1 cellular context compared by ENCODE assay signal in the genomic region with DNA sequence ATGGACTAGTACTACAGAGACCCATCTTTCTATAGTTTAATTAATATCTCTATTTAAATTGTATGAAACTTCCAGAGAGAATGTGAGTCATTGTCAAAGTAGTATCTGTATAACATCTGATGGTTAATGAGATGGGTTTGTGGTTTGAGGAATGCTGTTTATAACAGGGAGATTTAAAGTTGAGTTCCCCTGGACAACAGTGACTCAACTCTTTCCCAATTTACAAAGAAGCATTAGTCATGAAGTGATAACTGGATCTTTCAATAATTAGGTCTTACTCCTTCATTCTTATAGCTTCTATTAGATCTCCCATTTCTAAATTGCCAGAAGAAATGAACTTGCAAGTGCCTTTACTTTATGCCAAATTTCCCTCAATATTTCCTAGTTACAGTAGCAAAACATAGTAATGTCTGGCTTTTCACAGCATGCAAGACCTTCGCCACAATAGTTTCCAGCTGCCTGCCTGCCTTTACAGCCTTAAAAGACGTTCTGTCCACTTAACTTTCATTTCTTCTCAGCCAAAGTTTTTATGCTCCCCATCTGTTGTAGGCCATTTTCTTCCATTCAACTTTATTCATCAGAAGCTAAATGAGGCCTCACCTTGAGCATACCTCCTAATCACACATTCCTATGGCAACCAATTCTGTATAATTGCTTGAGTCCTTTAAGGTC.
TF ChIP-seq lines count a peak whose summit lies in the region.

No MANE protein-coding gene starts in this region.

TF ChIP-seq in HEK293, 187 proteins besides CTCF, POLR2A, EP300 and RAD21 (continued from another document):
- no peak for TF ChIP-seq WT1 (tag by site-specific recombination; IDR thresholded peaks at IDR 0.05)
- no peak for TF ChIP-seq SP2 (tag by site-specific recombination; IDR thresholded peaks at IDR 0.05)
- TF ChIP-seq ZNF350 (tag by site-specific recombination; IDR thresholded peaks at IDR 0.05), result no peak
- no peak for TF ChIP-seq ZNF433 (tag by site-specific recombination; IDR thresholded peaks at IDR 0.05; ENCODE audit: low read depth)
- no peak for TF ChIP-seq ZBTB48 (tag by site-specific recombination; IDR thresholded peaks at IDR 0.05)
- no peak for TF ChIP-seq ZNF600 (tag by site-specific recombination; IDR thresholded peaks at IDR 0.05)
- no peak for TF ChIP-seq BCL11B (tag by site-specific recombination; IDR thresholded peaks at IDR 0.05; ENCODE audit: low read depth)
- no peak for TF ChIP-seq ZXDB (tag by site-specific recombination; IDR thresholded peaks at IDR 0.05)
- TF ChIP-seq ZBTB20 (tag by site-specific recombination; IDR thresholded peaks at IDR 0.05), result no peak
- no peak for TF ChIP-seq MYNN (tag by site-specific recombination; IDR thresholded peaks at IDR 0.05; ENCODE audit: borderline replicate concordance)
- no peak for TF ChIP-seq ZNF76 (tag by site-specific recombination; IDR thresholded peaks at IDR 0.05; ENCODE audit: borderline replicate concordance, low read depth)
- 0 out of 2 replicates have a peak, but pooled peaks have one; percentile 21 for TF ChIP-seq ZNF24 (tag by site-specific recombination; IDR thresholded peaks at IDR 0.05)
- TF ChIP-seq ZNF560 (tag by site-specific recombination; IDR thresholded peaks at IDR 0.05; ENCODE audit: borderline replicate concordance), result no peak
- TF ChIP-seq, protein P1, sequence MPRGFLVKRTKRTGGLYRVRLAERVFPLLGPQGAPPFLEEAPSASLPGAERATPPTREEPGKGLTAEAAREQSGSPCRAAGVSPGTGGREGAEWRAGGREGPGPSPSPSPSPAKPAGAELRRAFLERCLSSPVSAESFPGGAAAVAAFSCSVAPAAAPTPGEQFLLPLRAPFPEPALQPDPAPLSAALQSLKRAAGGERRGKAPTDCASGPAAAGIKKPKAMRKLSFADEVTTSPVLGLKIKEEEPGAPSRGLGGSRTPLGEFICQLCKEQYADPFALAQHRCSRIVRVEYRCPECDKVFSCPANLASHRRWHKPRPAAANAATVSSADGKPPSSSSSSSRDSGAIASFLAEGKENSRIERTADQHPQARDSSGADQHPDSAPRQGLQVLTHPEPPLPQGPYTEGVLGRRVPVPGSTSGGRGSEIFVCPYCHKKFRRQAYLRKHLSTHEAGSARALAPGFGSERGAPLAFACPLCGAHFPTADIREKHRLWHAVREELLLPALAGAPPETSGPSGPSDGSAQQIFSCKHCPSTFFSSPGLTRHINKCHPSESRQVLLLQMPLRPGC (tag by site-specific recombination; IDR thresholded peaks at IDR 0.05), result peak; percentile 30; the same call in 1 of the 2 replicates
- TF ChIP-seq ZNF37A (tag by site-specific recombination; IDR thresholded peaks at IDR 0.05), result no peak
TF ChIP-seq in HEK293: peak in this region for 10.
